In genomic region chr13:35848868-35849644, GRCh38 we compare ENCODE assay signal across 25 cellular contexts.
"Had no signal": no experiment of that assay in that cellular context is flagged by ENCODE, and none has a peak within 500 bp of the region (broad histone marks: within the 10 kb centered on the region; RNA-seq: fewer than 3 reads in every experiment).

No MANE protein-coding gene starts in this region.

- H3K4me3 Mint-ChIP-seq: activated CD4-positive, alpha-beta memory T cell treated with anti-CD3 and anti-CD28 coated beads, Interleukin-2, amount 10 ng/mL, durations not matched to agents 7 days and 5 days; activated CD8-positive, alpha-beta memory T cell treated with anti-CD3 and anti-CD28 coated beads, Interleukin-2, amount 10 ng/mL, durations not matched to agents 7 days and 5 days; activated naive CD4-positive, alpha-beta T cell treated with anti-CD3 and anti-CD28 coated beads, Interleukin-2, amount 10 ng/mL, durations not matched to agents 7 days and 5 days; activated naive CD8-positive, alpha-beta T cell treated with anti-CD3 and anti-CD28 coated beads, Interleukin-2, amount 50 U/mL, for 24 hours; natural killer cell; T-cell had no signal

- H3K9me3 Mint-ChIP-seq: activated CD4-positive, alpha-beta memory T cell treated with anti-CD3 and anti-CD28 coated beads, Interleukin-2, amount 10 ng/mL, durations not matched to agents 7 days and 5 days; activated naive CD4-positive, alpha-beta T cell treated with anti-CD3 and anti-CD28 coated beads, Interleukin-2, amount 10 ng/mL, durations not matched to agents 7 days and 5 days; activated naive CD8-positive, alpha-beta T cell treated with anti-CD3 and anti-CD28 coated beads, Interleukin-2, amount 50 U/mL, for 24 hours had no signal

- H3K36me3 Mint-ChIP-seq: activated CD8-positive, alpha-beta memory T cell treated with anti-CD3 and anti-CD28 coated beads, Interleukin-2, amount 10 ng/mL, durations not matched to agents 7 days and 5 days; activated naive CD4-positive, alpha-beta T cell treated with anti-CD3 and anti-CD28 coated beads, Interleukin-2, amount 10 ng/mL, durations not matched to agents 7 days and 5 days; natural killer cell; T-cell had no signal

- H3K4me3 ChIP-seq: lower lobe of right lung, tibial nerve, uterus had no signal

- H3K36me3 ChIP-seq: lower lobe of right lung, tibial nerve, uterus had no signal

- H3K27ac ChIP-seq: lower lobe of right lung had no signal

- H3K27ac Mint-ChIP-seq: activated CD4-positive, alpha-beta memory T cell treated with anti-CD3 and anti-CD28 coated beads, Interleukin-2, amount 10 ng/mL, durations not matched to agents 7 days and 5 days; activated CD8-positive, alpha-beta memory T cell treated with anti-CD3 and anti-CD28 coated beads, Interleukin-2, amount 10 ng/mL, durations not matched to agents 7 days and 5 days; activated naive CD4-positive, alpha-beta T cell treated with anti-CD3 and anti-CD28 coated beads, Interleukin-2, amount 10 ng/mL, durations not matched to agents 7 days and 5 days; activated naive CD8-positive, alpha-beta T cell treated with anti-CD3 and anti-CD28 coated beads, Interleukin-2, amount 50 U/mL, for 24 hours; natural killer cell; T-cell had no signal

- DNase-seq: activated CD4-positive, alpha-beta memory T cell treated with anti-CD3 and anti-CD28 coated beads, Interleukin-2, amount 10 ng/mL, durations not matched to agents 7 days and 5 days; activated CD4-positive, alpha-beta T cell treated with anti-CD3 and anti-CD28 coated beads for 48 hours; activated CD4-positive, CD25-positive, alpha-beta regulatory T cell; activated CD8-positive, alpha-beta memory T cell treated with anti-CD3 and anti-CD28 coated beads, Interleukin-2, amount 10 ng/mL, durations not matched to agents 7 days and 5 days; activated naive CD4-positive, alpha-beta T cell treated with anti-CD3 and anti-CD28 coated beads, Interleukin-2, amount 10 ng/mL, durations not matched to agents 7 days and 5 days; activated naive CD8-positive, alpha-beta T cell treated with anti-CD3 and anti-CD28 coated beads, Interleukin-2, amount 50 U/mL, for 24 hours; anterior cingulate cortex; cerebellar nuclear complex; cortex of kidney; effector CD4-positive, alpha-beta T cell; hippocampal formation; left colon; lower lobe of right lung; natural killer cell; occipital lobe; posterior cingulate gyrus; retina; stimulated activated CD4-positive, alpha-beta T cell treated with anti-CD3 and anti-CD28 coated beads, Interleukin-2, amount 100 ng/mL, for 24 hours; stimulated activated naive CD4-positive, alpha-beta T cell treated with Interleukin-2 at 50 U/mL for 16 hours; substantia nigra; T-cell; T-helper 9 cell; uterus had no signal

- H3K4me1 Mint-ChIP-seq: activated CD4-positive, alpha-beta memory T cell treated with anti-CD3 and anti-CD28 coated beads, Interleukin-2, amount 10 ng/mL, durations not matched to agents 7 days and 5 days; activated CD8-positive, alpha-beta memory T cell treated with anti-CD3 and anti-CD28 coated beads, Interleukin-2, amount 10 ng/mL, durations not matched to agents 7 days and 5 days; activated naive CD4-positive, alpha-beta T cell treated with anti-CD3 and anti-CD28 coated beads, Interleukin-2, amount 10 ng/mL, durations not matched to agents 7 days and 5 days; activated naive CD8-positive, alpha-beta T cell treated with anti-CD3 and anti-CD28 coated beads, Interleukin-2, amount 50 U/mL, for 24 hours; natural killer cell; T-cell had no signal

- H3K27me3 Mint-ChIP-seq: activated CD4-positive, alpha-beta memory T cell treated with anti-CD3 and anti-CD28 coated beads, Interleukin-2, amount 10 ng/mL, durations not matched to agents 7 days and 5 days; activated CD8-positive, alpha-beta memory T cell treated with anti-CD3 and anti-CD28 coated beads, Interleukin-2, amount 10 ng/mL, durations not matched to agents 7 days and 5 days; activated naive CD4-positive, alpha-beta T cell treated with anti-CD3 and anti-CD28 coated beads, Interleukin-2, amount 10 ng/mL, durations not matched to agents 7 days and 5 days; activated naive CD8-positive, alpha-beta T cell treated with anti-CD3 and anti-CD28 coated beads, Interleukin-2, amount 50 U/mL, for 24 hours had no signal

- H3K4me1 ChIP-seq: lower lobe of right lung, tibial nerve, uterus had no signal

- H3K27me3 ChIP-seq: tibial nerve, uterus had no signal

- ATAC-seq: activated CD8-positive, alpha-beta memory T cell treated with anti-CD3 and anti-CD28 coated beads, Interleukin-2, amount 10 ng/mL, durations not matched to agents 7 days and 5 days; activated naive CD8-positive, alpha-beta T cell treated with anti-CD3 and anti-CD28 coated beads, Interleukin-2, amount 50 U/mL, for 24 hours; esophagus mucosa; left colon; lower lobe of right lung; natural killer cell; T-cell had no signal
